Comparison of ENCODE assay signal across 9 cellular contexts in the genomic region with DNA sequence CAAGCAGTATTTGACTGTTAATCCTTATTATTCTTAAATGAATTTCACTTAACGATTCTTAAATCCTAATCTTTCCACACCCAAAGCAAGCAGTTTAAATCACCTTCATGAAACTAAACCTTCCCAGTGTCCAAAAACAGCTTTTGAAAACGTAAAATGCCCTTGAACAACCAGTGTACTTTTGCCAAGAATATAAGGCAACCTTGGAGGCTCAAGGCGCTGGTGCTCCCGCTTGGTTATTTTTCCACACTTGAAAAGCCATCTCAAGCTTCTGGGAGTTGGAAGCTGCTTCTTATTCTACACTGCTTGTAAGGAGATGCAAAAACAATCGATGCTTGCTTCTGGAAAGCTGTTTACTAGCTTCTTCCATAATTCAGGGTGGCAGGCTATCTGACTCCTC.
"Had no signal": no experiment of that assay in that cellular context is flagged by ENCODE, and none has a peak within 500 bp of the region (broad histone marks: within the 10 kb centered on the region; RNA-seq: fewer than 3 reads in every experiment).

No MANE protein-coding gene starts in this region.

- H3K27ac Mint-ChIP-seq: GM23338, H9, HFFc6 had no signal

- H3K36me3 ChIP-seq: HAP-1 had no signal

- H3K4me3 Mint-ChIP-seq: GM23338, H9, HFFc6 had no signal

- H3K27ac ChIP-seq: GM23248 had no signal

- H3K4me1 ChIP-seq: HAP-1 had no signal

- H3K9me3 Mint-ChIP-seq: GM23338, H9, HFFc6 had no signal

- H3K4me3 ChIP-seq: GM23248, GM23338, HAP-1 had no signal

- H3K9me3 ChIP-seq: HAP-1 had no signal

- DNase-seq: GM23248, GOT3, H7, H9, HCEC 1CT, HFFc6 had no signal

- ATAC-seq: GM23338, HCT116 had no signal
